11 cellular contexts compared by ENCODE assay signal in genomic region chr11:86043765-86044534, GRCh38. TPM values are rescaled to one million over a fixed set of nuclear protein-coding genes. Genes with fewer than 3 reads are reported as not detected.
DNase-seq lines count a peak whose midpoint lies in the region; ATAC-seq and TF ChIP-seq lines count a peak whose summit lies in the region.
"Had no signal": no experiment of that assay in that cellular context is flagged by ENCODE, and none has a peak within 500 bp of the region (broad histone marks: within the 10 kb centered on the region; RNA-seq: fewer than 3 reads in every experiment).

No MANE protein-coding gene starts in this region.

- no peak overlapping the region for H2AFZ ChIP-seq in smooth muscle cell (ENCODE audit: low read depth)

- H3K9me3 Mint-ChIP-seq in T-helper 2 cell treated with Interferon-gamma antibody and Interleukin-4, amounts not matched to agents 5 μg/mL and 100 μg/mL, for 36 hours, result no peaks in the 10 kb centered on the region

- H3K4me3 ChIP-seq in SK-N-MC (no peak overlapping the region), smooth muscle cell (no peak overlapping the region)
- H3K4me3 ChIP-seq: upper lobe of right lung had no signal

- H3K9ac ChIP-seq in SK-N-MC (ENCODE audit: insufficient read length) (no peak overlapping the region), smooth muscle cell (ENCODE audit: low read depth) (no peak overlapping the region)

- H3K4me1 ChIP-seq in smooth muscle cell (ENCODE audit: low read depth), result peaks cover 33% of the 10 kb centered on the region

- H3F3A ChIP-seq in smooth muscle cell (ENCODE audit: low read depth), result peaks cover 17% of the 10 kb centered on the region

- no peaks in the 10 kb centered on the region for H3K36me3 Mint-ChIP-seq in T-helper 2 cell treated with Interferon-gamma antibody and Interleukin-4, amounts not matched to agents 5 μg/mL and 100 μg/mL, for 36 hours (ENCODE audit: low read depth)

- peak overlapping the region; percentile 40 for H3K4me2 ChIP-seq in smooth muscle cell

- no peaks in the 10 kb centered on the region for H3K27me3 Mint-ChIP-seq in T-helper 2 cell treated with Interferon-gamma antibody and Interleukin-4, amounts not matched to agents 5 μg/mL and 100 μg/mL, for 36 hours (ENCODE audit: low read depth)

- H3K36me3 ChIP-seq in SK-N-MC (ENCODE audit: insufficient read depth, low read length) (no peaks in the 10 kb centered on the region; the same call in 1 of the 2 replicates), smooth muscle cell (ENCODE audit: low read depth) (no peaks in the 10 kb centered on the region)
- H3K36me3 ChIP-seq: upper lobe of right lung had no signal

- no peak for DNase-seq in T-helper 2 cell treated with Interferon-gamma antibody and Interleukin-4, amounts not matched to agents 5 μg/mL and 100 μg/mL, for 36 hours (ENCODE audit: low spot score)
- DNase-seq in T-helper 2 cell (no peak), SK-N-MC (ENCODE audit: low read depth, low spot score) (no peak), globus pallidus (ENCODE audit: low spot score) (peak; percentile 85), smooth muscle cell (lab: John Stamatoyannopoulos, UW; ENCODE audit: unreplicated experiment) (no peak), RPMI8226 (no peak)
- DNase-seq in stimulated activated CD4-positive, alpha-beta T cell treated with anti-CD3 and anti-CD28 coated beads, Interleukin-1b, Interleukin-23, amount 100 ng/mL, for 48 hours, result no peak
- DNase-seq: activated CD4-positive, alpha-beta T cell treated with anti-CD3 and anti-CD28 coated beads for 1 hour; amniotic stem cell; upper lobe of right lung had no signal

- no peak for TF ChIP-seq CTCF in smooth muscle cell (IDR thresholded peaks at IDR 0.05; ENCODE audit: borderline replicate concordance, insufficient read depth, poor library complexity, severe bottlenecking)

- H4K20me1 ChIP-seq in smooth muscle cell (ENCODE audit: low read depth), result peaks cover 100% of the 10 kb centered on the region

- H3K9me3 ChIP-seq in SK-N-MC (ENCODE audit: low read depth, low read length) (no peaks in the 10 kb centered on the region), smooth muscle cell (replicated peaks; ENCODE audit: low read depth) (no peaks in the 10 kb centered on the region)
- H3K9me3 ChIP-seq: upper lobe of right lung had no signal

- H3K27ac ChIP-seq in SK-N-MC, result peak overlapping the region; percentile 79
- peak overlapping the region; percentile 67 for H3K27ac ChIP-seq in smooth muscle cell (ENCODE audit: low read depth)
- H3K27ac ChIP-seq: upper lobe of right lung had no signal

- H3K4me3 Mint-ChIP-seq in T-helper 2 cell treated with Interferon-gamma antibody and Interleukin-4, amounts not matched to agents 5 μg/mL and 100 μg/mL, for 36 hours, result no peak overlapping the region

- H3K27ac Mint-ChIP-seq in T-helper 2 cell treated with Interferon-gamma antibody and Interleukin-4, amounts not matched to agents 5 μg/mL and 100 μg/mL, for 36 hours, result peak overlapping the region; percentile 40

- peaks cover 100% of the 10 kb centered on the region for H3K79me2 ChIP-seq in smooth muscle cell (ENCODE audit: low read depth)

- ATAC-seq in HG03432 (IDR thresholded peaks at IDR 0.05; ENCODE audit: unreplicated experiment), result no peak
- ATAC-seq: upper lobe of right lung had no signal

- no peaks in the 10 kb centered on the region for H3K27me3 ChIP-seq in smooth muscle cell (ENCODE audit: low read depth)
- H3K27me3 ChIP-seq: upper lobe of right lung had no signal

- WGBS in smooth muscle cell (ENCODE audit: low lambda C conversion rate), result 89% methylated on average over 9 of the region's 9 CpGs

- peaks cover 56% of the 10 kb centered on the region for H3K4me1 Mint-ChIP-seq in T-helper 2 cell treated with Interferon-gamma antibody and Interleukin-4, amounts not matched to agents 5 μg/mL and 100 μg/mL, for 36 hours (ENCODE audit: low read depth)

RNA-seq across cellular contexts. Expression of gene PICALM, which starts 24.9 kb away (rescaled TPM):
- total RNA-seq in smooth muscle cell, result 420 and 421 TPM in 2 replicates
- 72.9 and 75.4 TPM in 2 replicates for polyA plus RNA-seq in smooth muscle cell
